11 cellular contexts compared by ENCODE assay signal in the genomic region with DNA sequence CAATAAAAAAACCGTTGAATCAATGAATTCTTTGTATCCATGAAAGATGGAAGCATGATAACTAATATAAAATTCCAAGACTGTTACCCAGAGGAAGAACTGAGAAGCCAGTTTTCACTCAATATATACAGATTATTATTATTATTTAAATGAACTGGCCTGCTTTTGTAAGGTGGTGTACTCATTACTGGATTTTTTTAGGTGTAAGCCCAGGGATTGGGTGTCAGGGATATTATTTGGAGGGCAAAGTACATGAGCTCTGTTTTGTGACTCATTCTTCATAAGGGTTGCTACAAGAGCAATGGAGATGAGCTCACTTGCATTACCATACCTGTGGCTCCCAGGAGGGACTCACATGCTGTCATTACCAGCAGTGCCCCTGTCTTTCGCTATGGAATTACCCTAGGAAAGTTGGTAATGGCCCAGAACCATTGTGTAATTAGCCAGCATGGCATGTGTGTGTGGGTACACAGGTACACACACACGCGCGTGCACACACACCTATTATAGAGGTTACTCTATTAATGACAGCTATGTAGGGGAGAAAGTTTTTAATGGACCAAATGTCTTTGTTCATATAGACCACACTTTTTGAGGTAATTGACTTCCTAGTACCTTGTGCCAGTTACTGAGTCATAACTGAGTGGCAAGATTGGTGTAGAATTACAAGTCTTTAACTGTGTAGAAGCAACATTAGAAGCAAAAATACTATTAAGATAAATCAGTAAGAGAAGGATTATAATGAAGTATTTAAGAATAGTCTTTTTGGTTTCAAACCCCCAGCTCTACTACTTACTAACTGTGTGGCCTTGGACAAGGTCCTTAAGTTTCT.
DNase-seq lines count a peak whose midpoint lies in the region; ATAC-seq, FAIRE-seq and TF ChIP-seq lines count a peak whose summit lies in the region.
"Had no signal": no experiment of that assay in that cellular context is flagged by ENCODE, and none has a peak within 500 bp of the region (broad histone marks: within the 10 kb centered on the region; RNA-seq: fewer than 3 reads in every experiment).

No MANE protein-coding gene starts in this region.

- no peaks in the 10 kb centered on the region for H3K79me2 ChIP-seq in MM.1S (ENCODE audit: low read length)

- no TSS peak for BruUV-seq in Panc1 (replicated peaks; lab: Mats Ljungman, UMichigan)

- peak overlapping the region; percentile 7 for H3K27ac Mint-ChIP-seq in activated T-cell treated with anti-CD3 and anti-CD28 coated beads, Interleukin-2, amount 50 U/mL, for 72 hours
- no peak overlapping the region for H3K27ac Mint-ChIP-seq in glutamatergic neuron (ENCODE audit: unreplicated experiment)

- no peaks in the 10 kb centered on the region for H3K9me2 ChIP-seq in MM.1S (replicated peaks; ENCODE audit: insufficient read depth, low read length)

- H3K9me3 ChIP-seq in Panc1 (ENCODE audit: control insufficient read depth, insufficient read depth, low read depth, low read length) (no peaks in the 10 kb centered on the region), MM.1S (replicated peaks; ENCODE audit: insufficient read depth, low read length) (no peaks in the 10 kb centered on the region)
- H3K9me3 ChIP-seq: SJSA1 had no signal

- H3K4me3 Mint-ChIP-seq in activated T-cell treated with anti-CD3 and anti-CD28 coated beads, Interleukin-2, amount 50 U/mL, for 72 hours, result no peak overlapping the region
- H3K4me3 Mint-ChIP-seq in glutamatergic neuron (ENCODE audit: unreplicated experiment), result no peak overlapping the region

- H3K4me1 Mint-ChIP-seq in activated T-cell treated with anti-CD3 and anti-CD28 coated beads, Interleukin-2, amount 50 U/mL, for 72 hours (ENCODE audit: low read depth), result no peaks in the 10 kb centered on the region
- peaks cover 3% of the 10 kb centered on the region for H3K4me1 Mint-ChIP-seq in glutamatergic neuron (ENCODE audit: low read depth, unreplicated experiment)

- no peaks in the 10 kb centered on the region for H3F3A ChIP-seq in MM.1S (ENCODE audit: insufficient read depth, low read length)

- no peak overlapping the region for H3K9ac ChIP-seq in MM.1S (ENCODE audit: low read length)

- no peak for ATAC-seq in activated T-cell treated with anti-CD3 and anti-CD28 coated beads, Interleukin-2, amount 50 U/mL, for 72 hours (replicated peaks in 1 of 2)
- ATAC-seq in Panc1, result peak; percentile 53; the same call in 1 of the 2 replicates

- CTCF ChIA-PET in Panc1 (lab: Charles Lee), result no interaction called here

- H3K36me3 Mint-ChIP-seq in activated T-cell treated with anti-CD3 and anti-CD28 coated beads, Interleukin-2, amount 50 U/mL, for 72 hours (ENCODE audit: insufficient read depth in 2 of 2), result peaks cover 9 to 13% of the 10 kb centered on the region in 2 donors
- H3K36me3 Mint-ChIP-seq in glutamatergic neuron (ENCODE audit: unreplicated experiment), result no peaks in the 10 kb centered on the region

- intact Hi-C loops in Panc1 (cut with micrococcal nuclease; ENCODE audit: unreplicated experiment), result no loop called here

- DNase-seq in activated T-cell treated with anti-CD3 and anti-CD28 coated beads, Interleukin-2, amount 50 U/mL, for 72 hours, result no peak
- DNase-seq in activated T-cell treated with anti-CD3 and anti-CD28 coated beads, Interleukin-2, amount 50 U/mL, for 48 hours, result no peak
- DNase-seq in Panc1 (ENCODE audit: low read depth, low spot score), result peak; percentile 30
- DNase-seq in fibroblast of pulmonary artery (ENCODE audit: low read depth), result peak; percentile 25
- peak; percentile 58 for DNase-seq in urothelium cell line (ENCODE audit: low spot score)
- no peak for DNase-seq in MM.1S
- DNase-seq in activated CD4-positive, alpha-beta T cell treated with anti-CD3 and anti-CD28 coated beads for 4 hours, result no peak
- DNase-seq in glutamatergic neuron, result no peak
- DNase-seq: NCI-H1417 had no signal

- no peak overlapping the region for H3K4me2 ChIP-seq in MM.1S (ENCODE audit: low read depth, low read length)

- H3K4me3 ChIP-seq in Panc1 (ENCODE audit: low read depth in 2 of 2, low read length in 2 of 2) (no peak overlapping the region), fibroblast of pulmonary artery (replicated peaks; ENCODE audit: low read depth, low read length) (no peak overlapping the region), MM.1S (ENCODE audit: low read length) (no peak overlapping the region)
- H3K4me3 ChIP-seq: SJSA1 had no signal

- POLR2A ChIA-PET in Panc1 (lab: Charles Lee), result interaction anchor here (0.6 kb wide), 1 partner anchor 23 kb away, joined by 4 read pairs; no protein-coding TSS in a partner anchor

- H3K4me1 ChIP-seq in Panc1 (ENCODE audit: control insufficient read depth, insufficient read depth, low read length) (no peaks in the 10 kb centered on the region), MM.1S (ENCODE audit: low read length) (no peaks in the 10 kb centered on the region)

- H3K27me3 Mint-ChIP-seq in activated T-cell treated with anti-CD3 and anti-CD28 coated beads, Interleukin-2, amount 50 U/mL, for 72 hours (ENCODE audit: low read depth), result no peaks in the 10 kb centered on the region
- no peaks in the 10 kb centered on the region for H3K27me3 Mint-ChIP-seq in glutamatergic neuron (ENCODE audit: unreplicated experiment)

- TF ChIP-seq CTCF in Panc1 (IDR thresholded peaks at IDR 0.05) (no peak), fibroblast of pulmonary artery (IDR thresholded peaks at IDR 0.05; ENCODE audit: low read length, missing control alignments) (no peak), MM.1S (IDR thresholded peaks at IDR 0.05; ENCODE audit: low read length) (no peak), glutamatergic neuron (IDR thresholded peaks at IDR 0.05; ENCODE audit: partially characterized antibody, unreplicated experiment) (no peak)

- H4K20me1 ChIP-seq in MM.1S (ENCODE audit: insufficient read depth, low read length), result no peaks in the 10 kb centered on the region

- H3K36me3 ChIP-seq in Panc1 (ENCODE audit: control insufficient read depth, insufficient read depth, low read length), result no peaks in the 10 kb centered on the region
- H3K36me3 ChIP-seq in MM.1S (replicated peaks; ENCODE audit: insufficient read depth, low read length), result no peaks in the 10 kb centered on the region

- peaks cover 5 to 15% of the 10 kb centered on the region in 2 donors for H3K9me3 Mint-ChIP-seq in activated T-cell treated with anti-CD3 and anti-CD28 coated beads, Interleukin-2, amount 50 U/mL, for 72 hours
- peaks cover 6% of the 10 kb centered on the region for H3K9me3 Mint-ChIP-seq in glutamatergic neuron (ENCODE audit: unreplicated experiment)

- no peak for FAIRE-seq in urothelium cell line (lab: Jason Lieb, UNC)
- FAIRE-seq: colon had no signal

- in situ Hi-C loops in Panc1 (cut with HindIII; ENCODE audit: low pct_unique_long_range_greater_than_20kb, low sequenced_read_pairs), result no loop called here

- H2AFZ ChIP-seq in MM.1S (ENCODE audit: low read length), result no peak overlapping the region

- no peaks in the 10 kb centered on the region for H3K27me3 ChIP-seq in Panc1 (ENCODE audit: control insufficient read depth, insufficient read depth, low read length)
- H3K27me3 ChIP-seq in MM.1S (replicated peaks; ENCODE audit: insufficient read depth, low read length), result no peaks in the 10 kb centered on the region
- H3K27me3 ChIP-seq: SJSA1 had no signal

- H3K27ac ChIP-seq in Panc1 (ENCODE audit: low read length), result no peak overlapping the region
- no peak overlapping the region for H3K27ac ChIP-seq in MM.1S (ENCODE audit: low read length)
- H3K27ac ChIP-seq: SJSA1 had no signal

Comparison
In these comparisons a context has a peak if more than half of its experiments do, and no peak if none do; other contexts are left out.
1. DNase-seq: peak in Panc1 (single experiment), fibroblast of pulmonary artery (single experiment) and urothelium cell line (single experiment); none in activated T-cell treated with anti-CD3 and anti-CD28 coated beads, Interleukin-2, amount 50 U/mL, for 72 hours (0 of 2), activated T-cell treated with anti-CD3 and anti-CD28 coated beads, Interleukin-2, amount 50 U/mL, for 48 hours (0 of 2), MM.1S (single experiment), activated CD4-positive, alpha-beta T cell treated with anti-CD3 and anti-CD28 coated beads for 4 hours (0 of 2) and glutamatergic neuron (single experiment).